ENCODE assay signal across 1 cellular context in the genomic region with DNA sequence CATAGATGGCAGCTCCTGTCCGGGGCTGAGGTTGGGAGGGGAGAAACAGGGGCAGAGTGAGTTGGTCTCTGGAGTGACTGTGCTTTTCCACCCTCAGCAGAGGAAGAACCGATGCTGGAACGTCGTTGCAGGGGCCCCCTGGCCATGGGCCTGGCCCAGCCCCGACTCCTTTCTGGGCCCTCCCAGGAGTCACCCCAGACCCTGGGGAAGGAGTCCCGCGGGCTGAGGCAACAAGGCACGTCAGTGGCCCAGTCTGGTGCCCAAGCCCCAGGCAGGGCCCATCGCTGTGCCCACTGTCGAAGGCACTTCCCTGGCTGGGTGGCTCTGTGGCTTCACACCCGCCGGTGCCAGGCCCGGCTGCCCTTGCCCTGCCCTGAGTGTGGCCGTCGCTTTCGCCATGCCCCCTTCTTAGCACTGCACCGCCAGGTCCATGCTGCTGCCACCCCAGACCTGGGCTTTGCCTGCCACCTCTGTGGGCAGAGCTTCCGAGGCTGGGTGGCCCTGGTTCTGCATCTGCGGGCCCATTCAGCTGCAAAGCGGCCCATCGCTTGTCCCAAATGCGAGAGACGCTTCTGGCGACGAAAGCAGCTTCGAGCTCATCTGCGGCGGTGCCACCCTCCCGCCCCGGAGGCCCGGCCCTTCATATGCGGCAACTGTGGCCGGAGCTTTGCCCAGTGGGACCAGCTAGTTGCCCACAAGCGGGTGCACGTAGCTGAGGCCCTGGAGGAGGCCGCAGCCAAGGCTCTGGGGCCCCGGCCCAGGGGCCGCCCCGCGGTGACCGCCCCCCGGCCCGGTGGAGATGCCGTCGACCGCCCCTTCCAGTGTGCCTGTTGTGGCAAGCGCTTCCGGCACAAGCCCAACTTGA.
TF ChIP-seq lines count a peak whose summit lies in the region.

No MANE protein-coding gene starts in this region.

TF ChIP-seq in GM23338, 12 proteins besides CTCF, POLR2A, EP300 and RAD21 (continued from another document):
- TF ChIP-seq ETS1 (IDR thresholded peaks at IDR 0.05) (no peak), POLR2AphosphoS5 (IDR thresholded peaks at IDR 0.05; ENCODE audit: low read depth) (no peak), STAT1 (IDR thresholded peaks at IDR 0.05; ENCODE audit: unreplicated experiment) (no peak), EZH2phosphoT487 (IDR thresholded peaks at IDR 0.05; ENCODE audit: unreplicated experiment) (no peak), EZH2 (IDR thresholded peaks at IDR 0.05; ENCODE audit: low read depth, unreplicated experiment) (no peak), CREB1 (CRISPR knock-in tag; IDR thresholded peaks at IDR 0.05; ENCODE audit: low read depth) (no peak), JUNB (IDR thresholded peaks at IDR 0.05; ENCODE audit: unreplicated experiment) (no peak), ZNF114 (CRISPR knock-in tag; IDR thresholded peaks at IDR 0.05) (no peak)
- TF ChIP-seq, protein P1, sequence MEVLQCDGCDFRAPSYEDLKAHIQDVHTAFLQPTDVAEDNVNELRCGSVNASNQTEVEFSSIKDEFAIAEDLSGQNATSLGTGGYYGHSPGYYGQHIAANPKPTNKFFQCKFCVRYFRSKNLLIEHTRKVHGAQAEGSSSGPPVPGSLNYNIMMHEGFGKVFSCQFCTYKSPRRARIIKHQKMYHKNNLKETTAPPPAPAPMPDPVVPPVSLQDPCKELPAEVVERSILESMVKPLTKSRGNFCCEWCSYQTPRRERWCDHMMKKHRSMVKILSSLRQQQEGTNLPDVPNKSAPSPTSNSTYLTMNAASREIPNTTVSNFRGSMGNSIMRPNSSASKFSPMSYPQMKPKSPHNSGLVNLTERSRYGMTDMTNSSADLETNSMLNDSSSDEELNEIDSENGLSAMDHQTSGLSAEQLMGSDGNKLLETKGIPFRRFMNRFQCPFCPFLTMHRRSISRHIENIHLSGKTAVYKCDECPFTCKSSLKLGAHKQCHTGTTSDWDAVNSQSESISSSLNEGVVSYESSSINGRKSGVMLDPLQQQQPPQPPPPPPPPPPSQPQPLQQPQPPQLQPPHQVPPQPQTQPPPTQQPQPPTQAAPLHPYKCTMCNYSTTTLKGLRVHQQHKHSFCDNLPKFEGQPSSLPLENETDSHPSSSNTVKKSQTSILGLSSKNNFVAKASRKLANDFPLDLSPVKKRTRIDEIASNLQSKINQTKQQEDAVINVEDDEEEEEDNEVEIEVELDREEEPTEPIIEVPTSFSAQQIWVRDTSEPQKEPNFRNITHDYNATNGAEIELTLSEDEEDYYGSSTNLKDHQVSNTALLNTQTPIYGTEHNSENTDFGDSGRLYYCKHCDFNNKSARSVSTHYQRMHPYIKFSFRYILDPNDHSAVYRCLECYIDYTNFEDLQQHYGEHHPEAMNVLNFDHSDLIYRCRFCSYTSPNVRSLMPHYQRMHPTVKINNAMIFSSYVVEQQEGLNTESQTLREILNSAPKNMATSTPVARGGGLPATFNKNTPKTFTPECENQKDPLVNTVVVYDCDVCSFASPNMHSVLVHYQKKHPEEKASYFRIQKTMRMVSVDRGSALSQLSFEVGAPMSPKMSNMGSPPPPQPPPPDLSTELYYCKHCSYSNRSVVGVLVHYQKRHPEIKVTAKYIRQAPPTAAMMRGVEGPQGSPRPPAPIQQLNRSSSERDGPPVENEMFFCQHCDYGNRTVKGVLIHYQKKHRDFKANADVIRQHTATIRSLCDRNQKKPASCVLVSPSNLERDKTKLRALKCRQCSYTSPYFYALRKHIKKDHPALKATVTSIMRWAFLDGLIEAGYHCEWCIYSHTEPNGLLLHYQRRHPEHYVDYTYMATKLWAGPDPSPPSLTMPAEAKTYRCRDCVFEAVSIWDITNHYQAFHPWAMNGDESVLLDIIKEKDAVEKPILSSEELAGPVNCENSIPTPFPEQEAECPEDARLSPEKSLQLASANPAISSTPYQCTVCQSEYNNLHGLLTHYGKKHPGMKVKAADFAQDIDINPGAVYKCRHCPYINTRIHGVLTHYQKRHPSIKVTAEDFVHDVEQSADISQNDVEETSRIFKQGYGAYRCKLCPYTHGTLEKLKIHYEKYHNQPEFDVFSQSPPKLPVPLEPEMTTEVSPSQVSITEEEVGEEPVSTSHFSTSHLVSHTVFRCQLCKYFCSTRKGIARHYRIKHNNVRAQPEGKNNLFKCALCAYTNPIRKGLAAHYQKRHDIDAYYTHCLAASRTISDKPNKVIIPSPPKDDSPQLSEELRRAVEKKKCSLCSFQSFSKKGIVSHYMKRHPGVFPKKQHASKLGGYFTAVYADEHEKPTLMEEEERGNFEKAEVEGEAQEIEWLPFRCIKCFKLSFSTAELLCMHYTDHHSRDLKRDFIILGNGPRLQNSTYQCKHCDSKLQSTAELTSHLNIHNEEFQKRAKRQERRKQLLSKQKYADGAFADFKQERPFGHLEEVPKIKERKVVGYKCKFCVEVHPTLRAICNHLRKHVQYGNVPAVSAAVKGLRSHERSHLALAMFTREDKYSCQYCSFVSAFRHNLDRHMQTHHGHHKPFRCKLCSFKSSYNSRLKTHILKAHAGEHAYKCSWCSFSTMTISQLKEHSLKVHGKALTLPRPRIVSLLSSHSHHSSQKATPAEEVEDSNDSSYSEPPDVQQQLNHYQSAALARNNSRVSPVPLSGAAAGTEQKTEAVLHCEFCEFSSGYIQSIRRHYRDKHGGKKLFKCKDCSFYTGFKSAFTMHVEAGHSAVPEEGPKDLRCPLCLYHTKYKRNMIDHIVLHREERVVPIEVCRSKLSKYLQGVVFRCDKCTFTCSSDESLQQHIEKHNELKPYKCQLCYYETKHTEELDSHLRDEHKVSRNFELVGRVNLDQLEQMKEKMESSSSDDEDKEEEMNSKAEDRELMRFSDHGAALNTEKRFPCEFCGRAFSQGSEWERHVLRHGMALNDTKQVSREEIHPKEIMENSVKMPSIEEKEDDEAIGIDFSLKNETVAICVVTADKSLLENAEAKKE (CRISPR knock-in tag; IDR thresholded peaks at IDR 0.05), result no peak
- TF ChIP-seq, protein P2, sequence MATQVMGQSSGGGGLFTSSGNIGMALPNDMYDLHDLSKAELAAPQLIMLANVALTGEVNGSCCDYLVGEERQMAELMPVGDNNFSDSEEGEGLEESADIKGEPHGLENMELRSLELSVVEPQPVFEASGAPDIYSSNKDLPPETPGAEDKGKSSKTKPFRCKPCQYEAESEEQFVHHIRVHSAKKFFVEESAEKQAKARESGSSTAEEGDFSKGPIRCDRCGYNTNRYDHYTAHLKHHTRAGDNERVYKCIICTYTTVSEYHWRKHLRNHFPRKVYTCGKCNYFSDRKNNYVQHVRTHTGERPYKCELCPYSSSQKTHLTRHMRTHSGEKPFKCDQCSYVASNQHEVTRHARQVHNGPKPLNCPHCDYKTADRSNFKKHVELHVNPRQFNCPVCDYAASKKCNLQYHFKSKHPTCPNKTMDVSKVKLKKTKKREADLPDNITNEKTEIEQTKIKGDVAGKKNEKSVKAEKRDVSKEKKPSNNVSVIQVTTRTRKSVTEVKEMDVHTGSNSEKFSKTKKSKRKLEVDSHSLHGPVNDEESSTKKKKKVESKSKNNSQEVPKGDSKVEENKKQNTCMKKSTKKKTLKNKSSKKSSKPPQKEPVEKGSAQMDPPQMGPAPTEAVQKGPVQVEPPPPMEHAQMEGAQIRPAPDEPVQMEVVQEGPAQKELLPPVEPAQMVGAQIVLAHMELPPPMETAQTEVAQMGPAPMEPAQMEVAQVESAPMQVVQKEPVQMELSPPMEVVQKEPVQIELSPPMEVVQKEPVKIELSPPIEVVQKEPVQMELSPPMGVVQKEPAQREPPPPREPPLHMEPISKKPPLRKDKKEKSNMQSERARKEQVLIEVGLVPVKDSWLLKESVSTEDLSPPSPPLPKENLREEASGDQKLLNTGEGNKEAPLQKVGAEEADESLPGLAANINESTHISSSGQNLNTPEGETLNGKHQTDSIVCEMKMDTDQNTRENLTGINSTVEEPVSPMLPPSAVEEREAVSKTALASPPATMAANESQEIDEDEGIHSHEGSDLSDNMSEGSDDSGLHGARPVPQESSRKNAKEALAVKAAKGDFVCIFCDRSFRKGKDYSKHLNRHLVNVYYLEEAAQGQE (IDR thresholded peaks at IDR 0.05; ENCODE audit: unreplicated experiment), result no peak
TF ChIP-seq in GM23338: peak in this region for 0.
